ENCODE assay signal across 11 cellular contexts in genomic region chr12:4286228-4286627, GRCh38. TPM values are rescaled to one million over a fixed set of nuclear protein-coding genes. Genes with fewer than 3 reads are reported as not detected.
DNase-seq lines count a peak whose midpoint lies in the region; ATAC-seq and TF ChIP-seq lines count a peak whose summit lies in the region.
"Had no signal": no experiment of that assay in that cellular context is flagged by ENCODE, and none has a peak within 500 bp of the region (broad histone marks: within the 10 kb centered on the region; RNA-seq: fewer than 3 reads in every experiment).

No MANE protein-coding gene starts in this region.

- CTCF ChIA-PET in CD8-positive, alpha-beta memory T cell (lab: Charles Lee): interaction anchor here (0.6 to 1.5 kb wide), 3 partner anchors 322 to 401 kb away, joined by 3 to 5 read pairs (median 3); no protein-coding TSS in a partner anchor

- H3K4me3 Mint-ChIP-seq in CD8-positive, alpha-beta memory T cell: peak overlapping the region in 1 of 7 donors; percentile 47
- no peak overlapping the region for H3K4me3 Mint-ChIP-seq in H9
- peak overlapping the region; percentile 55 for H3K4me3 Mint-ChIP-seq in activated naive CD8-positive, alpha-beta T cell
- no peak overlapping the region for H3K4me3 Mint-ChIP-seq in neural progenitor cell

- no peak overlapping the region for H3K56ac ChIP-seq in H9 (ENCODE audit: insufficient read length, low read depth, low read length)

- H3K4me1 Mint-ChIP-seq in CD8-positive, alpha-beta memory T cell: peaks cover 72 to 97% (median 83%) of the 10 kb centered on the region in 3 donors
- peaks cover 3% of the 10 kb centered on the region in 2 experiments; a peak in 3 of 4 replicates for H3K4me1 Mint-ChIP-seq in H9
- peaks cover 81% of the 10 kb centered on the region for H3K4me1 Mint-ChIP-seq in activated naive CD8-positive, alpha-beta T cell (ENCODE audit: low read depth)
- H3K4me1 Mint-ChIP-seq in neural progenitor cell: peaks cover 78% of the 10 kb centered on the region

- H3K4me2 ChIP-seq in H9 (ENCODE audit: insufficient read depth, insufficient read length, low read length): no peak overlapping the region
- no peak overlapping the region for H3K4me2 ChIP-seq in neural progenitor cell

- H3K23me2 ChIP-seq in H9 (ENCODE audit: insufficient read length, low read depth, low read length, poor library complexity, severe bottlenecking): no peaks in the 10 kb centered on the region

- H4K91ac ChIP-seq in H9 (ENCODE audit: insufficient read length, low read depth, low read length): no peak overlapping the region

- no peak overlapping the region for H3K4ac ChIP-seq in H9 (ENCODE audit: low read depth, low read length)

- POLR2A ChIA-PET in CD8-positive, alpha-beta memory T cell (lab: Charles Lee): no interaction called here

- TF ChIP-seq CTCF in H9 (conservative IDR thresholded peaks at IDR 0.05) (peak; percentile 22; the same call in 2 of the 3 replicates), neural progenitor cell (IDR thresholded peaks at IDR 0.05) (no peak), brain microvascular endothelial cell (IDR thresholded peaks at IDR 0.05; ENCODE audit: low read depth, low read length, missing control alignments) (no peak)

- H2AFZ ChIP-seq in H9 (ENCODE audit: low read length) (no peak overlapping the region), neural progenitor cell (replicated peaks) (no peak overlapping the region)

- H3F3A ChIP-seq in neural progenitor cell (ENCODE audit: low read depth): peaks cover 10% of the 10 kb centered on the region

- no peak overlapping the region for H3K23ac ChIP-seq in H9 (ENCODE audit: insufficient read length, low read depth, low read length)

- no peaks in the 10 kb centered on the region for H3K27me3 ChIP-seq in CD8-positive, alpha-beta memory T cell (ENCODE audit: insufficient read depth, low read length, poor library complexity, severe bottlenecking)
- H3K27me3 ChIP-seq in H9 (ENCODE audit: insufficient read depth, low read length) (no peaks in the 10 kb centered on the region), neural progenitor cell (no peaks in the 10 kb centered on the region), brain microvascular endothelial cell (replicated peaks) (peaks cover 2% of the 10 kb centered on the region)
- H3K27me3 ChIP-seq: adrenal gland had no signal

- H3K18ac ChIP-seq in H9 (ENCODE audit: insufficient read length, low read depth, low read length): no peak overlapping the region

- H3K27ac Mint-ChIP-seq in CD8-positive, alpha-beta memory T cell: peak overlapping the region in 6 of 8 donors; percentile 29 to 94 (median 64)
- H3K27ac Mint-ChIP-seq in H9 (no peak overlapping the region), neural progenitor cell (peak overlapping the region; percentile 72)
- H3K27ac Mint-ChIP-seq in activated naive CD8-positive, alpha-beta T cell: peak overlapping the region; percentile 69

- no peaks in the 10 kb centered on the region for H4K20me1 ChIP-seq in H9 (ENCODE audit: control insufficient read depth, insufficient read depth, insufficient read length)
- peaks cover 93% of the 10 kb centered on the region for H4K20me1 ChIP-seq in neural progenitor cell (ENCODE audit: low read depth)

- WGBS in H9 (ENCODE audit: extremely low coverage, insufficient read length, low lambda C conversion rate): no CpG with 5 or more reads among the region's 12 CpGs

- H2AK5ac ChIP-seq in H9 (ENCODE audit: insufficient read length, low read length): no peak overlapping the region

- H3K4me1 ChIP-seq in CD8-positive, alpha-beta memory T cell (ENCODE audit: insufficient read depth, low read length): peaks cover 39% of the 10 kb centered on the region
- no peaks in the 10 kb centered on the region for H3K4me1 ChIP-seq in H9 (ENCODE audit: insufficient read depth, low read length)
- H3K4me1 ChIP-seq in neural progenitor cell: peaks cover 20% of the 10 kb centered on the region

- H4K5ac ChIP-seq in H9 (ENCODE audit: insufficient read length, low read depth, low read length): no peak overlapping the region

- no peak overlapping the region for H4K8ac ChIP-seq in H9 (replicated peaks; ENCODE audit: insufficient read length, low read depth, low read length)

- H3K36me3 ChIP-seq in CD8-positive, alpha-beta memory T cell (ENCODE audit: insufficient read depth, low read length): peaks cover 84% of the 10 kb centered on the region
- H3K36me3 ChIP-seq in neural progenitor cell (no peaks in the 10 kb centered on the region), brain microvascular endothelial cell (replicated peaks) (no peaks in the 10 kb centered on the region)

- H2BK120ac ChIP-seq in H9 (ENCODE audit: low read depth, low read length, poor library complexity, severe bottlenecking): no peak overlapping the region

- no peak overlapping the region for H2BK5ac ChIP-seq in H9 (ENCODE audit: insufficient read length, low read length)

- H3K79me2 ChIP-seq in H9 (ENCODE audit: insufficient read depth, low read length): peaks cover 12% of the 10 kb centered on the region; the same call in 1 of the 2 replicates
- H3K79me2 ChIP-seq in neural progenitor cell (ENCODE audit: low read depth): peaks cover 22% of the 10 kb centered on the region

- H3K9ac ChIP-seq in H9 (ENCODE audit: extremely low read depth, insufficient read length, low read length) (no peak overlapping the region), neural progenitor cell (no peak overlapping the region)

- H3K4me3 ChIP-seq in CD8-positive, alpha-beta memory T cell (ENCODE audit: low read length): no peak overlapping the region
- H3K4me3 ChIP-seq in neural progenitor cell: no peak overlapping the region
- no peak overlapping the region for H3K4me3 ChIP-seq in brain microvascular endothelial cell (ENCODE audit: low read depth, low read length)
- H3K4me3 ChIP-seq: adrenal gland had no signal

- in situ Hi-C loops in brain microvascular endothelial cell (cut with HindIII; ENCODE audit: low pct_ligation_motif_present, low sequenced_read_pairs): no loop called here

- peaks cover 14% of the 10 kb centered on the region for H3K79me1 ChIP-seq in H9 (ENCODE audit: insufficient read depth, low read depth, low read length, poor library complexity, severe bottlenecking)

- H2BK12ac ChIP-seq in H9 (ENCODE audit: insufficient read length, low read depth, low read length): no peak overlapping the region

- H3K27ac ChIP-seq in CD8-positive, alpha-beta memory T cell (ENCODE audit: low read depth, low read length): no peak overlapping the region
- H3K27ac ChIP-seq in H9 (ENCODE audit: insufficient read length, low read depth, low read length): no peak overlapping the region
- H3K27ac ChIP-seq in neural progenitor cell: no peak overlapping the region
- H3K27ac ChIP-seq in brain microvascular endothelial cell: no peak overlapping the region
- H3K27ac ChIP-seq in caudate nucleus (ENCODE audit: low read depth, low read length): no peak overlapping the region

- peaks cover 4 to 100% (median 28%) of the 10 kb centered on the region in 3 donors for H3K36me3 Mint-ChIP-seq in CD8-positive, alpha-beta memory T cell
- H3K36me3 Mint-ChIP-seq in H9 (ENCODE audit: insufficient read depth in 1 of 3, low read depth in 3 of 3) (peaks cover 84 to 98% (median 96%) of the 10 kb centered on the region in 3 experiments), neural progenitor cell (peaks cover 77% of the 10 kb centered on the region)
- H3K36me3 Mint-ChIP-seq in activated naive CD8-positive, alpha-beta T cell: peaks cover 12% of the 10 kb centered on the region

- DNase-seq in CD8-positive, alpha-beta memory T cell: no peak
- DNase-seq in H9: no peak
- DNase-seq in neural progenitor cell (ENCODE audit: low spot score): no peak
- no peak for DNase-seq in brain microvascular endothelial cell
- no peak for DNase-seq in caudate nucleus (lab: John Stamatoyannopoulos, UW)
- DNase-seq: NCI-H345; stimulated activated CD4-positive, alpha-beta T cell treated with anti-CD3 and anti-CD28 coated beads, Interleukin-12 subunit alpha, Interleukin-12 subunit beta, amount 100 ng/mL, for 4 hours had no signal

- no peaks in the 10 kb centered on the region for H3K9me3 Mint-ChIP-seq in CD8-positive, alpha-beta memory T cell
- H3K9me3 Mint-ChIP-seq in H9: no peaks in the 10 kb centered on the region; a peak in 1 of 5 replicates
- H3K9me3 Mint-ChIP-seq in activated naive CD8-positive, alpha-beta T cell (ENCODE audit: low read depth): no peaks in the 10 kb centered on the region
- H3K9me3 Mint-ChIP-seq in neural progenitor cell: no peaks in the 10 kb centered on the region

- ATAC-seq in GM19463 (IDR thresholded peaks at IDR 0.05; ENCODE audit: unreplicated experiment): no peak
- ATAC-seq: activated CD4-positive, CD25-positive, alpha-beta regulatory T cell treated with anti-CD3 and anti-CD28 coated beads, Interleukin-2, amount 50 U/mL, for 24 hours had no signal

- no peak overlapping the region for H2BK15ac ChIP-seq in H9 (ENCODE audit: low read depth, low read length)

- H2BK20ac ChIP-seq in H9 (ENCODE audit: low read depth, low read length, poor library complexity, severe bottlenecking): no peak overlapping the region

- H3K27me3 Mint-ChIP-seq in CD8-positive, alpha-beta memory T cell: no peaks in the 10 kb centered on the region
- H3K27me3 Mint-ChIP-seq in H9 (ENCODE audit: low read depth) (no peaks in the 10 kb centered on the region), neural progenitor cell (ENCODE audit: insufficient read depth, low read depth) (peaks cover 9% of the 10 kb centered on the region)
- H3K27me3 Mint-ChIP-seq in activated naive CD8-positive, alpha-beta T cell: no peaks in the 10 kb centered on the region

- H3K9me3 ChIP-seq in CD8-positive, alpha-beta memory T cell (ENCODE audit: low read length): no peaks in the 10 kb centered on the region
- H3K9me3 ChIP-seq in H9 (ENCODE audit: control insufficient read depth, low read depth, low read length) (no peaks in the 10 kb centered on the region), neural progenitor cell (ENCODE audit: low read depth) (no peaks in the 10 kb centered on the region)
- H3K9me3 ChIP-seq: adrenal gland had no signal

- H3T11ph ChIP-seq in H9 (ENCODE audit: low read length): no peak overlapping the region

- no peak overlapping the region for H3K14ac ChIP-seq in H9 (ENCODE audit: insufficient read depth, low read length)

RNA-seq across cellular contexts. Expression of gene CCND2, which starts 12.7 kb away (rescaled TPM):
- 100 to 1,000 TPM; 784 to 792 TPM for total RNA-seq in CD8-positive, alpha-beta memory T cell
- 72.4 TPM for polyA plus RNA-seq in CD8-positive, alpha-beta memory T cell
- 98.2 and 104 TPM in 2 replicates for total RNA-seq in H9 (2021)
- 95.8 and 103 TPM in 2 replicates for total RNA-seq in neural progenitor cell (ENCODE audit: low replicate concordance)

RNA-seq across cellular contexts. Expression of gene TIGAR, which starts 34.8 kb away (rescaled TPM):
- 10 to 100 TPM; 22.8 to 29.6 TPM for total RNA-seq in CD8-positive, alpha-beta memory T cell
- 4.2 TPM for polyA plus RNA-seq in CD8-positive, alpha-beta memory T cell
- total RNA-seq in H9 (2021) (23.4 and 27.5 TPM in 2 replicates), neural progenitor cell (ENCODE audit: low replicate concordance) (7.1 and 18.1 TPM in 2 replicates)

Comparison
In these comparisons a context has a peak if more than half of its experiments do, and no peak if none do; other contexts are left out.
1. H3K27ac Mint-ChIP-seq: peak in CD8-positive, alpha-beta memory T cell (6 of 8), activated naive CD8-positive, alpha-beta T cell (single experiment) and neural progenitor cell (single experiment); none in H9 (0 of 3).